ENCODE assay signal across 14 cellular contexts in the genomic region with DNA sequence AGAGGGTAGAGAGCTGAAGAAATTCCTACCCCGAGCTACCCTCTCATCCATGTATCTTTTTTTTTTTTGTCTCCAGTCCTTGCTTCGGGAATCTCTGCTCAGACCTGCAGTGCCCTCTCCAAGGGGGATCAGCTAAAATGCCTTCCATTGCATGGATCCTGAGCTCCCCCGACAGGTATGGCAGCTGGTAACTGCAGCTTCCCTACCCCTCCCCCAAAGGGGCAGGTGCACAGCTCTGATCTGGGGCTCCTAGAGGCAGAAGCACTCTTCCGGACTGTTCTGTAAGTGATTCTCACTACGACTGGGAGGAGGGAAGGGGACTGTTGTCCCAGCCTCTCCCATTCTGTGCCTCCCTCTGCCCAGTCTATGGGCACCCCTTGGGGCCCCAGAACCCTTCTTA.
"Had no signal": no experiment of that assay in that cellular context is flagged by ENCODE, and none has a peak within 500 bp of the region (broad histone marks: within the 10 kb centered on the region; RNA-seq: fewer than 3 reads in every experiment).

No MANE protein-coding gene starts in this region.

- ATAC-seq: activated CD8-positive, alpha-beta T cell treated with anti-CD3 and anti-CD28 coated beads, Interleukin-2, amount 10 ng/mL, durations not matched to agents 7 days and 5 days; heart left ventricle; left colon had no signal

- DNase-seq: activated CD4-positive, alpha-beta T cell treated with anti-CD3 and anti-CD28 coated beads, Interleukin-2, amount 10 ng/mL, durations not matched to agents 24 days and 14 days; activated CD4-positive, CD25-positive, alpha-beta regulatory T cell; activated CD8-positive, alpha-beta memory T cell treated with anti-CD3 and anti-CD28 coated beads, Interleukin-2, amount 50 U/mL, for 4 hours; activated CD8-positive, alpha-beta T cell treated with anti-CD3 and anti-CD28 coated beads, Interleukin-2, amount 10 ng/mL, durations not matched to agents 7 days and 5 days; activated effector memory CD4-positive, alpha-beta T cell treated with anti-CD3 and anti-CD28 coated beads, Interleukin-2, amount 50 U/mL, for 16 hours; activated T-cell treated with anti-CD3 and anti-CD28 coated beads, Interleukin-2, amount 50 U/mL, for 48 hours; heart left ventricle; left colon; nephron progenitor cell; occipital lobe; stimulated activated CD4-positive, alpha-beta T cell treated with anti-CD3 and anti-CD28 coated beads, Interleukin-15, amount 100 ng/mL, for 24 hours; stimulated activated CD4-positive, alpha-beta T cell treated with anti-CD3 and anti-CD28 coated beads, Interleukin-4, amount 100 ng/mL, for 24 hours; stimulated activated naive CD4-positive, alpha-beta T cell; tibial artery had no signal
